Comparison of ENCODE assay signal across 24 cellular contexts in genomic region chr4:164770051-164770724, GRCh38. TPM values are rescaled to one million over a fixed set of nuclear protein-coding genes. Genes with fewer than 3 reads are reported as not detected.
"Had no signal": no experiment of that assay in that cellular context is flagged by ENCODE, and none has a peak within 500 bp of the region (broad histone marks: within the 10 kb centered on the region; RNA-seq: fewer than 3 reads in every experiment).

No MANE protein-coding gene starts in this region.

- H3K36me3 ChIP-seq: ascending aorta, gastrocnemius medialis, neural progenitor cell had no signal

- H3K4me2 ChIP-seq: neural progenitor cell had no signal

- H2AFZ ChIP-seq: neural progenitor cell had no signal

- H3K4me3 ChIP-seq: ascending aorta, gastrocnemius medialis, neural progenitor cell, testis had no signal

- ATAC-seq: activated CD8-positive, alpha-beta T cell treated with anti-CD3 and anti-CD28 coated beads, Interleukin-2, amount 10 ng/mL, durations not matched to agents 7 days and 5 days; activated T-cell treated with anti-CD3 and anti-CD28 coated beads, Interleukin-2, amount 50 U/mL, for 4 hours; gastrocnemius medialis; left ventricle myocardium superior; naive thymus-derived CD4-positive, alpha-beta T cell; sciatic nerve; stimulated activated memory B cell treated with anti-CD40 and anti-IgM and Interleukin-4, amounts not matched to agents 10 μg/mL and 1 μg/mL and 100 μg/mL, for 72 hours had no signal

- H3K4me1 ChIP-seq: ascending aorta, gastrocnemius medialis, testis had no signal

- FAIRE-seq: bronchial epithelial cell, keratinocyte had no signal

- H3K9me3 ChIP-seq: ascending aorta, gastrocnemius medialis, testis had no signal

- H3K27me3 ChIP-seq: ascending aorta, gastrocnemius medialis, neural progenitor cell, testis had no signal

- DNase-seq: activated CD4-positive, alpha-beta T cell treated with anti-CD3 and anti-CD28 coated beads, Interleukin-2, amount 10 ng/mL, durations not matched to agents 7 days and 5 days; activated CD8-positive, alpha-beta T cell treated with anti-CD3 and anti-CD28 coated beads, Interleukin-2, amount 10 ng/mL, durations not matched to agents 7 days and 5 days; activated effector memory CD4-positive, alpha-beta T cell treated with anti-CD3 and anti-CD28 coated beads, Interleukin-2, amount 50 U/mL, for 16 hours; activated T-cell treated with anti-CD3 and anti-CD28 coated beads, Interleukin-2, amount 50 U/mL, for 4 hours; cerebellar nuclear complex; effector CD4-positive, alpha-beta T cell; gastrocnemius medialis; head of caudate nucleus; left ventricle myocardium superior; mesenchymal stem cell; naive thymus-derived CD4-positive, alpha-beta T cell; stimulated activated CD4-positive, alpha-beta T cell treated with anti-CD3 and anti-CD28 coated beads, Interleukin-4, amount 100 ng/mL, for 4 hours; T1000; testis had no signal

- H3K27ac ChIP-seq: ascending aorta, gastrocnemius medialis, neural progenitor cell, testis had no signal

- H3K9ac ChIP-seq: neural progenitor cell had no signal

RNA-seq across cellular contexts. Expression of gene SMIM31, which starts 16.3 kb away (rescaled TPM):
- total RNA-seq: activated CD4-positive, alpha-beta T cell treated with anti-CD3 and anti-CD28 coated beads, Interleukin-2, amount 10 ng/mL, durations not matched to agents 7 days and 5 days; activated CD8-positive, alpha-beta T cell treated with anti-CD3 and anti-CD28 coated beads, Interleukin-2, amount 10 ng/mL, durations not matched to agents 7 days and 5 days; activated T-cell treated with anti-CD3 and anti-CD28 coated beads, Interleukin-2, amount 50 U/mL, for 4 hours; ascending aorta; bronchial epithelial cell; gastrocnemius medialis; left ventricle myocardium superior; naive thymus-derived CD4-positive, alpha-beta T cell; osteoblast; pulmonary artery endothelial cell; sciatic nerve; T-helper 1 cell treated with Interleukin-12 subunit alpha and Interleukin-12 subunit beta and Interleukin-4 antibody, amounts not matched to agents 30 ng/mL and 1 ng/mL, for 36 hours; testis had no signal
- polyA plus RNA-seq: esophagus; keratinocyte; naive thymus-derived CD4-positive, alpha-beta T cell had no signal
